ENCODE assay signal across 6 cellular contexts in genomic region chr3:52232279-52233107, GRCh38. TPM values are rescaled to one million over a fixed set of nuclear protein-coding genes. Genes with fewer than 3 reads are reported as not detected.
DNase-seq lines count a peak whose midpoint lies in the region; TF ChIP-seq lines count a peak whose summit lies in the region.
"Had no signal": no experiment of that assay in that cellular context is flagged by ENCODE, and none has a peak within 500 bp of the region (broad histone marks: within the 10 kb centered on the region; RNA-seq: fewer than 3 reads in every experiment).

No MANE protein-coding gene starts in this region.

- peak; percentile 64 for DNase-seq in activated CD4-positive, alpha-beta memory T cell treated with anti-CD3 and anti-CD28 coated beads for 36 hours
- DNase-seq in nephron progenitor cell = no peak
- DNase-seq in NCI-H82 (lab: John Stamatoyannopoulos, UW) = no peak
- no peak for DNase-seq in amygdala (lab: John Stamatoyannopoulos, UW)

- intact Hi-C loops in activated CD4-positive, alpha-beta memory T cell treated with anti-CD3 and anti-CD28 coated beads for 36 hours (cut with micrococcal nuclease) = no loop called here

- TF ChIP-seq RAD21 in Ishikawa (IDR thresholded peaks at IDR 0.05; ENCODE audit: low read depth) = peak; percentile 32; the same call in 1 of the 2 replicates

- H3K27me3 Mint-ChIP-seq in activated CD4-positive, alpha-beta memory T cell treated with anti-CD3 and anti-CD28 coated beads for 36 hours = no peaks in the 10 kb centered on the region
- no peaks in the 10 kb centered on the region for H3K27me3 Mint-ChIP-seq in nephron progenitor cell (ENCODE audit: low read depth, poor library complexity)

- peak; percentile 14 for TF ChIP-seq CTCF in nephron progenitor cell (IDR thresholded peaks at IDR 0.05)

- peak overlapping the region; percentile 38 for H3K27ac Mint-ChIP-seq in activated CD4-positive, alpha-beta memory T cell treated with anti-CD3 and anti-CD28 coated beads for 36 hours
- no peak overlapping the region for H3K27ac Mint-ChIP-seq in nephron progenitor cell

- peaks cover 37% of the 10 kb centered on the region for H3K36me3 Mint-ChIP-seq in activated CD4-positive, alpha-beta memory T cell treated with anti-CD3 and anti-CD28 coated beads for 36 hours
- H3K36me3 Mint-ChIP-seq in nephron progenitor cell (ENCODE audit: low read depth) = peaks cover 4% of the 10 kb centered on the region

- H3K4me3 Mint-ChIP-seq in activated CD4-positive, alpha-beta memory T cell treated with anti-CD3 and anti-CD28 coated beads for 36 hours = no peak overlapping the region
- no peak overlapping the region for H3K4me3 Mint-ChIP-seq in nephron progenitor cell

- no peak for TF ChIP-seq EP300 in Ishikawa (IDR thresholded peaks at IDR 0.05; ENCODE audit: borderline replicate concordance)

- H3K9me3 Mint-ChIP-seq in activated CD4-positive, alpha-beta memory T cell treated with anti-CD3 and anti-CD28 coated beads for 36 hours = no peaks in the 10 kb centered on the region
- no peaks in the 10 kb centered on the region for H3K9me3 Mint-ChIP-seq in nephron progenitor cell

- CTCF ChIA-PET in activated CD4-positive, alpha-beta memory T cell treated with anti-CD3 and anti-CD28 coated beads for 36 hours (lab: Charles Lee) = interaction anchor here (0.6 to 8.8 kb wide), 30 partner anchors 9 to 215 kb away, joined by 3 to 136 read pairs (median 6); partner anchors contain the start of genes GLYCTK, PPM1M and WDR82

- H3K4me1 Mint-ChIP-seq in activated CD4-positive, alpha-beta memory T cell treated with anti-CD3 and anti-CD28 coated beads for 36 hours (ENCODE audit: low read depth) = peaks cover 41% of the 10 kb centered on the region
- H3K4me1 Mint-ChIP-seq in nephron progenitor cell = peaks cover 20% of the 10 kb centered on the region

- POLR2A ChIA-PET in activated CD4-positive, alpha-beta memory T cell treated with anti-CD3 and anti-CD28 coated beads for 36 hours (lab: Charles Lee) = interaction anchor here (1.4 to 2.6 kb wide), 5 partner anchors 12 to 51 kb away, joined by 3 to 16 read pairs (median 6); partner anchors contain the start of gene WDR82

TF ChIP-seq in Ishikawa, 13 proteins besides CTCF, POLR2A, EP300 and RAD21:
- no peak for TF ChIP-seq MAX (IDR thresholded peaks at IDR 0.05)
- no peak for TF ChIP-seq CEBPB (IDR thresholded peaks at IDR 0.05)
- TF ChIP-seq EGR1 (IDR thresholded peaks at IDR 0.05) = no peak
- TF ChIP-seq TCF12 (IDR thresholded peaks at IDR 0.05; ENCODE audit: low read depth) = no peak
- no peak for TF ChIP-seq USF1 (IDR thresholded peaks at IDR 0.05)
- no peak for TF ChIP-seq TEAD4 (IDR thresholded peaks at IDR 0.05)
- TF ChIP-seq NFIC (IDR thresholded peaks at IDR 0.05) = no peak
- TF ChIP-seq YY1 (IDR thresholded peaks at IDR 0.05; ENCODE audit: low read depth) = no peak
- TF ChIP-seq FOXM1 (IDR thresholded peaks at IDR 0.05; ENCODE audit: borderline replicate concordance, low read depth) = no peak
- TF ChIP-seq CREB1 (IDR thresholded peaks at IDR 0.05; ENCODE audit: low read depth) = no peak
- no peak for TF ChIP-seq ZBTB7A (IDR thresholded peaks at IDR 0.05; ENCODE audit: low read depth)

RNA-seq across cellular contexts. Expression of gene TWF2, which starts 6.5 kb away (rescaled TPM):
- 100 to 1,000 TPM; 114 to 118 TPM for total RNA-seq in activated CD4-positive, alpha-beta memory T cell treated with anti-CD3 and anti-CD28 coated beads for 36 hours

RNA-seq across cellular contexts. Expression of gene TLR9, which starts 7.0 kb away (rescaled TPM):
- total RNA-seq in activated CD4-positive, alpha-beta memory T cell treated with anti-CD3 and anti-CD28 coated beads for 36 hours = under 1 TPM; 0.59 to 0.90 TPM
- total RNA-seq: vagina had no signal

RNA-seq across cellular contexts. Expression of gene PPM1M, which starts 13.1 kb away (rescaled TPM):
- 100 to 1,000 TPM; 111 TPM for total RNA-seq in activated CD4-positive, alpha-beta memory T cell treated with anti-CD3 and anti-CD28 coated beads for 36 hours

RNA-seq across cellular contexts. Expression of gene ALAS1, which starts 34.5 kb away (rescaled TPM):
- total RNA-seq in activated CD4-positive, alpha-beta memory T cell treated with anti-CD3 and anti-CD28 coated beads for 36 hours = 10 to 100 TPM; 64.4 to 64.5 TPM

RNA-seq across cellular contexts. Expression of gene WDR82, which starts 46.0 kb away (rescaled TPM):
- 100 to 1,000 TPM; 110 to 111 TPM for total RNA-seq in activated CD4-positive, alpha-beta memory T cell treated with anti-CD3 and anti-CD28 coated beads for 36 hours
